8 cellular contexts compared by ENCODE assay signal in genomic region chr5:10355071-10355889, GRCh38. TPM values are rescaled to one million over a fixed set of nuclear protein-coding genes. Genes with fewer than 3 reads are reported as not detected.
DNase-seq lines count a peak whose midpoint lies in the region; ATAC-seq and TF ChIP-seq lines count a peak whose summit lies in the region.

No MANE protein-coding gene starts in this region.

- H3K79me2 ChIP-seq in OCI-LY3 (ENCODE audit: low read length) = peaks cover 71% of the 10 kb centered on the region

- H3K9me3 Mint-ChIP-seq in dendritic cell treated with granulocyte-macrophage colony-stimulating factor and Interleukin-4, amounts not matched to agents 40 ng/mL and 50 ng/mL, for 4 days = no peaks in the 10 kb centered on the region
- H3K9me3 Mint-ChIP-seq in natural killer cell = no peaks in the 10 kb centered on the region

- DNase-seq in DMS114 treated with DMSO at 0.1 percent for 48 hours (lab: John Stamatoyannopoulos, UW; ENCODE audit: unreplicated experiment) (peak; percentile 23), HAP-1 (ENCODE audit: low spot score in 2 of 2) (peak in 1 of 2 experiments; percentile 28), natural killer cell (no peak)

- in situ Hi-C loops in HAP-1 (cut with MboI; ENCODE audit: low sequenced_read_pairs) = no loop called here

- H3K4me3 ChIP-seq in HAP-1 = peak overlapping the region; percentile 86
- H3K4me3 ChIP-seq in OCI-LY3 (ENCODE audit: low read length) = peak overlapping the region; percentile 99

- H4K20me1 ChIP-seq in OCI-LY3 (ENCODE audit: insufficient read depth, low read length) = peaks cover 48% of the 10 kb centered on the region

- peak overlapping the region; percentile 100 for H3K4me3 Mint-ChIP-seq in dendritic cell treated with granulocyte-macrophage colony-stimulating factor and Interleukin-4, amounts not matched to agents 40 ng/mL and 50 ng/mL, for 4 days
- H3K4me3 Mint-ChIP-seq in natural killer cell = peak overlapping the region; percentile 100

- no peaks in the 10 kb centered on the region for H3K27me3 Mint-ChIP-seq in dendritic cell treated with granulocyte-macrophage colony-stimulating factor and Interleukin-4, amounts not matched to agents 40 ng/mL and 50 ng/mL, for 4 days
- H3K27me3 Mint-ChIP-seq in natural killer cell (ENCODE audit: low read depth in 2 of 2) = no peaks in the 10 kb centered on the region

- H3K9me3 ChIP-seq in HAP-1 = no peaks in the 10 kb centered on the region
- H3K9me3 ChIP-seq in OCI-LY3 (ENCODE audit: insufficient read depth, low read length) = no peaks in the 10 kb centered on the region

- H3K36me3 Mint-ChIP-seq in dendritic cell treated with granulocyte-macrophage colony-stimulating factor and Interleukin-4, amounts not matched to agents 40 ng/mL and 50 ng/mL, for 4 days (ENCODE audit: low read depth) = peaks cover 14% of the 10 kb centered on the region
- H3K36me3 Mint-ChIP-seq in natural killer cell = peaks cover 7% of the 10 kb centered on the region

- peak overlapping the region; percentile 78 for H3K9ac ChIP-seq in OCI-LY3 (ENCODE audit: low read length)

- TF ChIP-seq CTCF in OCI-LY3 (IDR thresholded peaks at IDR 0.05; ENCODE audit: low read depth, low read length) (no peak), natural killer cell (IDR thresholded peaks at IDR 0.05) (no peak)

- peak overlapping the region; percentile 94 for H3K27ac ChIP-seq in OCI-LY3 (ENCODE audit: low read length)

- peaks cover 28% of the 10 kb centered on the region for H3K4me1 ChIP-seq in HAP-1
- H3K4me1 ChIP-seq in OCI-LY3 (ENCODE audit: low read length) = peaks cover 36% of the 10 kb centered on the region

- intact Hi-C loops in dendritic cell treated with granulocyte-macrophage colony-stimulating factor and Interleukin-4, amounts not matched to agents 40 ng/mL and 50 ng/mL, for 4 days (cut with micrococcal nuclease) = loop anchor here (5.0 kb wide), 1 partner anchor 103 kb away; the partner anchor contains the start of gene CCT5
- intact Hi-C loops in natural killer cell (cut with micrococcal nuclease) = loop anchor here (2.0 to 5.0 kb wide), 2 partner anchors 22 to 42 kb away; no protein-coding TSS in a partner anchor

- H3K4me2 ChIP-seq in OCI-LY3 (ENCODE audit: low read length) = peak overlapping the region; percentile 87

- H3K36me3 ChIP-seq in HAP-1 (replicated peaks) (no peaks in the 10 kb centered on the region), OCI-LY3 (replicated peaks; ENCODE audit: low read depth, low read length) (peaks cover 6% of the 10 kb centered on the region)

- no peaks in the 10 kb centered on the region for H3K27me3 ChIP-seq in HAP-1 (ENCODE audit: low read depth)
- H3K27me3 ChIP-seq in OCI-LY3 (ENCODE audit: low read depth, low read length) = no peaks in the 10 kb centered on the region

- H3K4me1 Mint-ChIP-seq in dendritic cell treated with granulocyte-macrophage colony-stimulating factor and Interleukin-4, amounts not matched to agents 40 ng/mL and 50 ng/mL, for 4 days (ENCODE audit: low read depth) = peaks cover 20% of the 10 kb centered on the region
- H3K4me1 Mint-ChIP-seq in natural killer cell = peaks cover 38 to 41% of the 10 kb centered on the region in 2 donors

- ATAC-seq in natural killer cell (no peak), HG02981 (IDR thresholded peaks at IDR 0.05; ENCODE audit: unreplicated experiment) (no peak), GM21723 (IDR thresholded peaks at IDR 0.05; ENCODE audit: unreplicated experiment) (no peak), GM21528 (IDR thresholded peaks at IDR 0.05; ENCODE audit: low FRiP score, unreplicated experiment) (no peak)

- H2AFZ ChIP-seq in OCI-LY3 (ENCODE audit: low read depth, low read length) = no peak overlapping the region

- H3K27ac Mint-ChIP-seq in dendritic cell treated with granulocyte-macrophage colony-stimulating factor and Interleukin-4, amounts not matched to agents 40 ng/mL and 50 ng/mL, for 4 days = peak overlapping the region; percentile 98
- peak overlapping the region; percentile 97 to 98 for H3K27ac Mint-ChIP-seq in natural killer cell

RNA-seq across cellular contexts. Expression of gene MARCHF6, which starts 1.8 kb away (rescaled TPM):
- total RNA-seq in natural killer cell = 100 to 1,000 TPM; 160 to 173 (median 164) TPM

RNA-seq across cellular contexts. Expression of gene CMBL, which starts 47.6 kb away (rescaled TPM):
- 1 to 10 TPM in 1 of 3 donors, under 1 TPM in 1, not detected in 1; 0.45 to 1.0 TPM for total RNA-seq in natural killer cell
